Comparison of ENCODE assay signal across 8 cellular contexts in the genomic region with DNA sequence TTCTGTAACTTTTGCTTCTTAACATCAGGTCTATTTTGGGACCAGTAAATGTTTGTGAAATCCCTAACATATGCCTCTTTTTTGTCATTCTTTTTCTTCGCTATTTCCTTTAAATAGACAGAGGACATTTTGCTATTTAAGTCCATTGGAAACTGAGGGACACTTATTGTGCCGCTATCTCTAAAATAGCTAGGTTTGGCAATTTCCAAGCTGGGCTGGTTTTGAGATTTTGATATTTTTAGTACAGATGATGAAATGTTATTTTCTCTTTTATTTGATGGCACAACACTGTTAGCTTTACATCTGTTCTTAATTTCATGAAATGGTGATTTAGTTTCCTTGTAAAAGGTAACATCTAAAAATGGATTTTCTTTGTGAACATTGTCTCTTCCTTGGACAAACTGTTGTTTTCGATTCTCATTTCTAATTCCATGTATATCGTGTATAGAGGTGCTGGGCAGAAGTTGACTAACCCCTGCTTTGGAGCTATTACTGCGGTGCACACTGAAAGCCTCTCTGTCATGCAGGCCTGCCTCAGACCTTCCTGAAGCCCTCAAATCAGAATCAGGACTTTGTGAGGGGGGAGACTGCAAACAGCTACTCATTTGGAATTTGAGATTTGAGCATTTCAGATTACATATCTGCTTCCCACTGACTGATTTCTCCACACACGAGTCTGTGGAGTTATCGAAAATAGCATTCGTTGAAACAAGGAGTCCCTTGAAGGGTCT. TPM values are rescaled to one million over a fixed set of nuclear protein-coding genes. Genes with fewer than 3 reads are reported as not detected.
DNase-seq lines count a peak whose midpoint lies in the region; TF ChIP-seq lines count a peak whose summit lies in the region.

No MANE protein-coding gene starts in this region.

- peak overlapping the region; percentile 66 for H3K4me3 ChIP-seq in GM06990 (replicated peaks; ENCODE audit: low read depth, low read length)
- H3K4me3 ChIP-seq in HFF-Myc (replicated peaks; ENCODE audit: low read depth, low read length), result peak overlapping the region; percentile 33
- H3K4me3 ChIP-seq in iPS-15b (ENCODE audit: low read depth, low read length), result peak overlapping the region; percentile 73
- H3K4me3 ChIP-seq in thyroid gland (replicated peaks in 1 of 3), result peak overlapping the region in 2 of 3 donors; percentile 20 to 28

- CTCF ChIA-PET in RWPE1 (lab: Yijun Ruan, JAX), result no interaction called here

- H3K36me3 ChIP-seq in GM06990 (ENCODE audit: control insufficient read depth, insufficient read depth, low read length), result no peaks in the 10 kb centered on the region
- H3K36me3 ChIP-seq in iPS-15b (ENCODE audit: control insufficient read depth, insufficient read depth, low read length), result no peaks in the 10 kb centered on the region
- H3K36me3 ChIP-seq in thyroid gland, result no peaks in the 10 kb centered on the region

- H3K4me1 ChIP-seq in iPS-15b (ENCODE audit: control insufficient read depth, insufficient read depth, low read length), result peaks cover 13% of the 10 kb centered on the region
- peaks cover 5% of the 10 kb centered on the region in 2 donors for H3K4me1 ChIP-seq in thyroid gland

- H3K9me3 ChIP-seq in iPS-15b (ENCODE audit: control insufficient read depth, insufficient read depth, low read length), result no peaks in the 10 kb centered on the region
- no peaks in the 10 kb centered on the region for H3K9me3 ChIP-seq in thyroid gland

- peak overlapping the region; percentile 60 for H3K27ac ChIP-seq in RWPE1
- H3K27ac ChIP-seq in thyroid gland, result no peak overlapping the region

- POLR2A ChIA-PET in RWPE1 (lab: Yijun Ruan, JAX; ENCODE audit: low non-redundant PET), result no interaction called here

- no peak for DNase-seq in GM06990 (ENCODE audit: extremely low read depth, insufficient read length)
- no peak for DNase-seq in HFF-Myc (ENCODE audit: extremely low read depth, low read depth)
- DNase-seq in RWPE1 (ENCODE audit: low spot score), result no peak
- DNase-seq in thyroid gland, result no peak
- no peak for DNase-seq in NCI-H345 treated with DMSO at 0.1 percent for 48 hours (lab: John Stamatoyannopoulos, UW; ENCODE audit: unreplicated experiment)
- no peak for DNase-seq in DMS 273 treated with DMSO at 0.1 percent for 48 hours (lab: John Stamatoyannopoulos, UW)
- no peak for DNase-seq in NCI-H2081 treated with DMSO at 0.1 percent for 48 hours (lab: John Stamatoyannopoulos, UW)

- H3K9ac ChIP-seq in iPS-15b (ENCODE audit: low read depth, low read length), result peak overlapping the region; percentile 62

- TF ChIP-seq POLR2A in thyroid gland (IDR thresholded peaks at IDR 0.05), result no peak

- WGBS in thyroid gland, 2 donors, result 32 to 37% methylated on average over 8 of the region's 8 CpGs

- intact Hi-C loops in thyroid gland (cut with DNase I), result no loop called here

- no peak for TF ChIP-seq CTCF in GM06990 (IDR thresholded peaks at IDR 0.05; ENCODE audit: insufficient read depth, low read length, poor library complexity, severe bottlenecking)
- no peak for TF ChIP-seq CTCF in HFF-Myc (IDR thresholded peaks at IDR 0.05; ENCODE audit: low read depth, low read length, missing control alignments)
- TF ChIP-seq CTCF in RWPE1 (conservative IDR thresholded peaks at IDR 0.05; ENCODE audit: low read depth), result no peak
- TF ChIP-seq CTCF in thyroid gland (IDR thresholded peaks at IDR 0.05), result no peak

- H3K27me3 ChIP-seq in GM06990 (replicated peaks; ENCODE audit: control insufficient read depth, insufficient read depth, low read length) (no peaks in the 10 kb centered on the region), iPS-15b (ENCODE audit: control insufficient read depth, insufficient read depth, low read length) (no peaks in the 10 kb centered on the region), thyroid gland (no peaks in the 10 kb centered on the region)

RNA-seq across cellular contexts. Expression of gene RAD51AP2, which starts 0.6 kb away (rescaled TPM):
- total RNA-seq in thyroid gland, result under 1 TPM in 2 of 4 donors, not detected in 2; 0.11 to 0.13 TPM

RNA-seq across cellular contexts. Expression of gene VSNL1, which starts 22.9 kb away (rescaled TPM):
- under 1 TPM in 2 of 4 donors, not detected in 2; 0.33 to 0.45 TPM for total RNA-seq in thyroid gland
